In genomic region chr17:72126575-72127486, GRCh38 we compare ENCODE assay signal across 10 cellular contexts. TPM values are rescaled to one million over a fixed set of nuclear protein-coding genes. Genes with fewer than 3 reads are reported as not detected.
DNase-seq lines count a peak whose midpoint lies in the region; ATAC-seq and TF ChIP-seq lines count a peak whose summit lies in the region.
"Had no signal": no experiment of that assay in that cellular context is flagged by ENCODE, and none has a peak within 500 bp of the region (broad histone marks: within the 10 kb centered on the region; RNA-seq: fewer than 3 reads in every experiment).

No MANE protein-coding gene starts in this region.

- intact Hi-C loops in CD4-positive, alpha-beta T cell (cut with DNase I, micrococcal nuclease): no loop called here

- H3K9ac ChIP-seq in KMS-11: no peak overlapping the region

- H3K27me3 ChIP-seq in KMS-11 (ENCODE audit: insufficient read depth, low read depth): no peaks in the 10 kb centered on the region
- peaks cover 30% of the 10 kb centered on the region for H3K27me3 ChIP-seq in CD4-positive, alpha-beta T cell (ENCODE audit: control insufficient read depth, insufficient read depth, low read length)

- ATAC-seq in CD4-positive, alpha-beta T cell (ENCODE audit: poor library complexity): no peak
- ATAC-seq in GM21825 (IDR thresholded peaks at IDR 0.05; ENCODE audit: unreplicated experiment): no peak

- in situ Hi-C loops in ACHN (cut with HindIII; ENCODE audit: low pct_ligation_motif_present, low pct_unique_long_range_greater_than_20kb, low sequenced_read_pairs): loop anchor here (25.0 kb wide), 1 partner anchor 285 kb away; no protein-coding TSS in a partner anchor

- H3K4me3 Mint-ChIP-seq in CD4-positive, alpha-beta T cell: no peak overlapping the region
- H3K4me3 Mint-ChIP-seq: stimulated activated naive CD8-positive, alpha-beta T cell treated with anti-CD3 and anti-CD28 coated beads, Interleukin-15, Interleukin-2, amounts not matched to agents 100 ng/mL and 50 ng/mL, for 24 hours had no signal

- no peaks in the 10 kb centered on the region for H4K20me1 ChIP-seq in KMS-11 (ENCODE audit: insufficient read depth)

- H3K4me3 ChIP-seq in KMS-11 (IDR thresholded peaks at IDR 0.05; ENCODE audit: insufficient read depth, low read depth, low read length) (no peak overlapping the region), mesodermal cell (ENCODE audit: extremely low read depth, insufficient read depth, low read length, poor library complexity, severe bottlenecking) (no peak overlapping the region)

- DNase-seq in ACHN (peak; percentile 23), cerebellar cortex (ENCODE audit: low spot score) (peak; percentile 33), CD1c-positive myeloid dendritic cell (ENCODE audit: extremely low spot score) (no peak)
- DNase-seq in CD4-positive, alpha-beta T cell: no peak
- DNase-seq in activated CD4-positive, CD25-positive, alpha-beta regulatory T cell (lab: John Stamatoyannopoulos, UW): no peak
- DNase-seq: NCI-H187 treated with DMSO at 0.1 percent for 48 hours had no signal

- H3K9me3 Mint-ChIP-seq in CD4-positive, alpha-beta T cell: no peaks in the 10 kb centered on the region
- H3K9me3 Mint-ChIP-seq: stimulated activated naive CD8-positive, alpha-beta T cell treated with anti-CD3 and anti-CD28 coated beads, Interleukin-15, Interleukin-2, amounts not matched to agents 100 ng/mL and 50 ng/mL, for 24 hours had no signal

- no peaks in the 10 kb centered on the region for H3K36me3 Mint-ChIP-seq in CD4-positive, alpha-beta T cell (ENCODE audit: low read depth)

- no peak overlapping the region for H2AFZ ChIP-seq in KMS-11 (ENCODE audit: low read depth)

- WGBS in mesodermal cell (ENCODE audit: insufficient coverage in 2 of 2), 2 experiments: 82 to 86% methylated on average over 5 of the region's 8 CpGs

- no peak overlapping the region for H3K27ac Mint-ChIP-seq in CD4-positive, alpha-beta T cell
- H3K27ac Mint-ChIP-seq: stimulated activated naive CD8-positive, alpha-beta T cell treated with anti-CD3 and anti-CD28 coated beads, Interleukin-15, Interleukin-2, amounts not matched to agents 100 ng/mL and 50 ng/mL, for 24 hours had no signal

- H3K27ac ChIP-seq in KMS-11 (peak overlapping the region; percentile 15; the same call in 1 of the 2 replicates), mesodermal cell (ENCODE audit: low read depth, low read length, severe bottlenecking) (peak overlapping the region; percentile 84)
- H3K27ac ChIP-seq in CD4-positive, alpha-beta T cell (ENCODE audit: low read depth, low read length): no peak overlapping the region

- H3K9me3 ChIP-seq in mesodermal cell (ENCODE audit: control insufficient read depth, low read length): no peaks in the 10 kb centered on the region
- H3K9me3 ChIP-seq in CD4-positive, alpha-beta T cell (ENCODE audit: control insufficient read depth, low read length): no peaks in the 10 kb centered on the region

- H3K36me3 ChIP-seq in KMS-11 (ENCODE audit: insufficient read depth) (peaks cover 4% of the 10 kb centered on the region), mesodermal cell (ENCODE audit: control insufficient read depth, insufficient read depth, low read length) (peaks cover 28% of the 10 kb centered on the region)

- peaks cover 48% of the 10 kb centered on the region for H3K27me3 Mint-ChIP-seq in CD4-positive, alpha-beta T cell

- H3K4me1 ChIP-seq in KMS-11 (ENCODE audit: low read depth, poor library complexity, severe bottlenecking) (peaks cover 28% of the 10 kb centered on the region), mesodermal cell (ENCODE audit: control insufficient read depth, insufficient read depth, low read length, poor library complexity, severe bottlenecking) (peaks cover 42% of the 10 kb centered on the region)

- H3K79me2 ChIP-seq in KMS-11 (ENCODE audit: insufficient read depth, low read depth): 0 out of 2 replicates have a peak, but pooled peaks cover 2% of the 10 kb centered on the region

- no peaks in the 10 kb centered on the region for H3K4me1 Mint-ChIP-seq in CD4-positive, alpha-beta T cell (ENCODE audit: low read depth)

- H3K4me2 ChIP-seq in KMS-11: peak overlapping the region; percentile 62

- CTCF ChIA-PET in CD4-positive, alpha-beta T cell (lab: Charles Lee): no interaction called here

- TF ChIP-seq CTCF in KMS-11 (conservative IDR thresholded peaks at IDR 0.05; ENCODE audit: low read depth, low read length): no peak
- no peak for TF ChIP-seq CTCF in CD4-positive, alpha-beta T cell (IDR thresholded peaks at IDR 0.05)

- POLR2A ChIA-PET in CD4-positive, alpha-beta T cell (lab: Charles Lee): no interaction called here

RNA-seq across cellular contexts. Expression of gene SOX9, which starts 6.0 kb away (rescaled TPM):
- polyA plus RNA-seq in mesodermal cell (2013, experiment 1 of 2): 55.4 TPM
- polyA plus RNA-seq in mesodermal cell (2013, experiment 2 of 2): 37.4 TPM
- not detected for total RNA-seq in CD4-positive, alpha-beta T cell

Comparison
In these comparisons a context has a peak if more than half of its experiments do, and no peak if none do; other contexts are left out.
1. DNase-seq: peak in ACHN (single experiment) and cerebellar cortex (single experiment); none in CD4-positive, alpha-beta T cell (0 of 10), activated CD4-positive, CD25-positive, alpha-beta regulatory T cell (0 of 4) and CD1c-positive myeloid dendritic cell (single experiment).